1 cellular context compared by ENCODE assay signal in genomic region chr19:31962565-31962996, GRCh38.
A peak's percentile ranks its signal among the peaks of the same experiment; 100 is the strongest.
TF ChIP-seq lines count a peak whose summit lies in the region.

No MANE protein-coding gene starts in this region.

TF ChIP-seq in HepG2, 621 proteins besides CTCF, POLR2A, EP300 and RAD21 (continued from another document and continues in another):
- TF ChIP-seq GMEB2 (CRISPR knock-in tag; IDR thresholded peaks at IDR 0.05; ENCODE audit: low read depth) = no peak
- no peak for TF ChIP-seq MAX (IDR thresholded peaks at IDR 0.05)
- no peak for TF ChIP-seq ZNF597 (CRISPR knock-in tag; IDR thresholded peaks at IDR 0.05)
- TF ChIP-seq GTF2F1 (IDR thresholded peaks at IDR 0.05; ENCODE audit: low read length) = no peak
- TF ChIP-seq BCL6 (CRISPR knock-in tag; IDR thresholded peaks at IDR 0.05) = no peak
- TF ChIP-seq RFXAP (CRISPR knock-in tag; IDR thresholded peaks at IDR 0.05; ENCODE audit: borderline replicate concordance) = no peak
- no peak for TF ChIP-seq CBFB (CRISPR knock-in tag; IDR thresholded peaks at IDR 0.05)
- no peak for TF ChIP-seq TCF7L2 (IDR thresholded peaks at IDR 0.05; ENCODE audit: low read depth, low read length)
- no peak for TF ChIP-seq PAWR (CRISPR knock-in tag; IDR thresholded peaks at IDR 0.05; ENCODE audit: borderline replicate concordance)
- TF ChIP-seq BHLHE40 (IDR thresholded peaks at IDR 0.05; ENCODE audit: low read length) = no peak
- TF ChIP-seq ZNF709 (CRISPR knock-in tag; IDR thresholded peaks at IDR 0.05) = no peak
- TF ChIP-seq RXRA (CRISPR knock-in tag; IDR thresholded peaks at IDR 0.05) = peak; percentile 24; the same call in 1 of the 2 replicates
- no peak for TF ChIP-seq ZSCAN29 (CRISPR knock-in tag; conservative IDR thresholded peaks at IDR 0.05)
- TF ChIP-seq ZFP1 (CRISPR knock-in tag; IDR thresholded peaks at IDR 0.05) = no peak
- no peak for TF ChIP-seq ZNF614 (CRISPR knock-in tag; IDR thresholded peaks at IDR 0.05; ENCODE audit: borderline replicate concordance)
- no peak for TF ChIP-seq RAD51 (IDR thresholded peaks at IDR 0.05; ENCODE audit: borderline replicate concordance)
- TF ChIP-seq ZNF792 (CRISPR knock-in tag; IDR thresholded peaks at IDR 0.05) = no peak
- TF ChIP-seq SOX6 (IDR thresholded peaks at IDR 0.05) = no peak
- peak; percentile 78; the same call in 1 of the 2 replicates for TF ChIP-seq SOX6 (CRISPR knock-in tag; IDR thresholded peaks at IDR 0.05)
- TF ChIP-seq MYC (CRISPR knock-in tag; IDR thresholded peaks at IDR 0.05; ENCODE audit: borderline replicate concordance) = no peak
- TF ChIP-seq ZSCAN5A (CRISPR knock-in tag; IDR thresholded peaks at IDR 0.05; ENCODE audit: borderline replicate concordance) = no peak
- TF ChIP-seq ZBTB38 (CRISPR knock-in tag; IDR thresholded peaks at IDR 0.05) = no peak
- TF ChIP-seq NFE2L1 (CRISPR knock-in tag; IDR thresholded peaks at IDR 0.05; ENCODE audit: borderline replicate concordance) = no peak
- peak; percentile 23; the same call in 1 of the 2 replicates for TF ChIP-seq MEIS2 (CRISPR knock-in tag; IDR thresholded peaks at IDR 0.05)
- no peak for TF ChIP-seq CCDC6 (CRISPR knock-in tag; IDR thresholded peaks at IDR 0.05)
- TF ChIP-seq ZNF414 (CRISPR knock-in tag; IDR thresholded peaks at IDR 0.05) = 0 out of 2 replicates have a peak, but pooled peaks have one; percentile 29
- TF ChIP-seq ZSCAN22 (CRISPR knock-in tag; IDR thresholded peaks at IDR 0.05) = no peak
- TF ChIP-seq SALL1 (CRISPR knock-in tag; IDR thresholded peaks at IDR 0.05) = peak; percentile 69
- peak; percentile 57 for TF ChIP-seq NCOA2 (CRISPR knock-in tag; IDR thresholded peaks at IDR 0.05)
- 0 out of 2 replicates have a peak, but pooled peaks have one; percentile 57 for TF ChIP-seq PHF21A (CRISPR knock-in tag; IDR thresholded peaks at IDR 0.05)
- no peak for TF ChIP-seq ZFP90 (CRISPR knock-in tag; IDR thresholded peaks at IDR 0.05; ENCODE audit: borderline replicate concordance)
- TF ChIP-seq RARA (CRISPR knock-in tag; IDR thresholded peaks at IDR 0.05) = peak; percentile 26; the same call in 1 of the 2 replicates
- TF ChIP-seq NFATC3 (CRISPR knock-in tag; IDR thresholded peaks at IDR 0.05) = no peak
- TF ChIP-seq SRSF4 (IDR thresholded peaks at IDR 0.05; ENCODE audit: low read depth, low read length, poor library complexity, severe bottlenecking) = no peak
- TF ChIP-seq RXRB (CRISPR knock-in tag; IDR thresholded peaks at IDR 0.05; ENCODE audit: borderline replicate concordance) = peak; percentile 27; the same call in 1 of the 2 replicates
- TF ChIP-seq ZNF225 (CRISPR knock-in tag; IDR thresholded peaks at IDR 0.05) = no peak
- no peak for TF ChIP-seq KAT8 (CRISPR knock-in tag; IDR thresholded peaks at IDR 0.05)
- TF ChIP-seq ATF6 (CRISPR knock-in tag; conservative IDR thresholded peaks at IDR 0.05) = no peak
- no peak for TF ChIP-seq ZC3H13 (CRISPR knock-in tag; IDR thresholded peaks at IDR 0.05)
- no peak for TF ChIP-seq HOXD1 (CRISPR knock-in tag; IDR thresholded peaks at IDR 0.05)
- no peak for TF ChIP-seq ZNF775 (CRISPR knock-in tag; IDR thresholded peaks at IDR 0.05; ENCODE audit: borderline replicate concordance)
- TF ChIP-seq HMGA1 (CRISPR knock-in tag; conservative IDR thresholded peaks at IDR 0.05) = no peak
- TF ChIP-seq SOX5 (CRISPR knock-in tag; IDR thresholded peaks at IDR 0.05; ENCODE audit: borderline replicate concordance) = peak; percentile 63; the same call in 1 of the 2 replicates
- TF ChIP-seq ZNF256 (CRISPR knock-in tag; conservative IDR thresholded peaks at IDR 0.05) = no peak
- no peak for TF ChIP-seq IRF1 (CRISPR knock-in tag; IDR thresholded peaks at IDR 0.05; ENCODE audit: low read depth)
- no peak for TF ChIP-seq DNMT1 (CRISPR knock-in tag; IDR thresholded peaks at IDR 0.05)
- no peak for TF ChIP-seq FOXA1 (IDR thresholded peaks at IDR 0.05)
- 0 out of 2 replicates have a peak, but pooled peaks have one; percentile 16 for TF ChIP-seq FOXA1 (CRISPR knock-in tag; IDR thresholded peaks at IDR 0.05)
- no peak for TF ChIP-seq ZNF879 (CRISPR knock-in tag; IDR thresholded peaks at IDR 0.05)
- TF ChIP-seq KLF15 (CRISPR knock-in tag; IDR thresholded peaks at IDR 0.05; ENCODE audit: borderline replicate concordance) = no peak
- TF ChIP-seq ATF1 (CRISPR knock-in tag; IDR thresholded peaks at IDR 0.05) = no peak
- TF ChIP-seq CHCHD3 (CRISPR knock-in tag; IDR thresholded peaks at IDR 0.05) = no peak
- TF ChIP-seq HDAC2 (CRISPR knock-in tag; IDR thresholded peaks at IDR 0.05) = 0 out of 2 replicates have a peak, but pooled peaks have one; percentile 15
- TF ChIP-seq ZBTB34 (CRISPR knock-in tag; IDR thresholded peaks at IDR 0.05) = 0 out of 2 replicates have a peak, but pooled peaks have one; percentile 38
- no peak for TF ChIP-seq ZFP36L2 (CRISPR knock-in tag; IDR thresholded peaks at IDR 0.05)
- TF ChIP-seq SNAPC5 (CRISPR knock-in tag; IDR thresholded peaks at IDR 0.05; ENCODE audit: borderline replicate concordance) = no peak
- no peak for TF ChIP-seq LBX2 (CRISPR knock-in tag; IDR thresholded peaks at IDR 0.05; ENCODE audit: borderline replicate concordance)
- TF ChIP-seq USF2 (IDR thresholded peaks at IDR 0.05; ENCODE audit: low read depth, low read length) = no peak
- no peak for TF ChIP-seq USF2 (CRISPR knock-in tag; IDR thresholded peaks at IDR 0.05; ENCODE audit: borderline replicate concordance)
- peak; percentile 79 for TF ChIP-seq HNF4A (CRISPR knock-in tag; IDR thresholded peaks at IDR 0.05)
- 0 out of 2 replicates have a peak, but pooled peaks have one; percentile 11 for TF ChIP-seq ELF3 (CRISPR knock-in tag; IDR thresholded peaks at IDR 0.05)
